ENCODE assay signal across 10 cellular contexts in the genomic region with DNA sequence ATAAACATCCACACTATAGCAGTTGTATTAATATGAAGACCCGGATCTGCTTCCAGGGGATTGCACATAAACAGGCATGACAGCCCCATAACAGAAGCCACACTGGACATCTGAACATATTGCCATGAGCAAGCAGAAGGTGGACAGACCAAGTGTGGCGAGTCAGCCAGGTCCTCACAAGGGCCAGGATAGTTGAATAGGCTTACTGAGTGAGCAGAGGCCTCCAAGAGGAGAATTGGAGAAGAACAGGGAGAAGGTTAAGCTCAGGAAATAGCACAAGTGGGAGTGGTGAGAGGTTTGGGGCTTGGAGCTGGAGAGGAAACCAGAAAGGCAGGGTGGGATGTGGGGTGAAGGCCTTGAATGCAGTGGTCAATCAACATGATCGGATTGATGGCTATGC. TPM values are rescaled to one million over a fixed set of nuclear protein-coding genes. Genes with fewer than 3 reads are reported as not detected.
DNase-seq lines count a peak whose midpoint lies in the region; ATAC-seq and TF ChIP-seq lines count a peak whose summit lies in the region.
"Had no signal": no experiment of that assay in that cellular context is flagged by ENCODE, and none has a peak within 500 bp of the region (broad histone marks: within the 10 kb centered on the region; RNA-seq: fewer than 3 reads in every experiment).

No MANE protein-coding gene starts in this region.

- H2AFZ ChIP-seq in GM23248, result no peak overlapping the region

- H3K9me3 Mint-ChIP-seq in nephron progenitor cell, result no peaks in the 10 kb centered on the region
- H3K9me3 Mint-ChIP-seq in Calu3 (ENCODE audit: low read depth, unreplicated experiment), result no peaks in the 10 kb centered on the region

- H3K27me3 Mint-ChIP-seq in nephron progenitor cell (ENCODE audit: low read depth, poor library complexity), result no peaks in the 10 kb centered on the region
- peaks cover 22% of the 10 kb centered on the region for H3K27me3 Mint-ChIP-seq in Calu3 (ENCODE audit: unreplicated experiment)

- H3K79me2 ChIP-seq in GM23248 (ENCODE audit: insufficient read depth), result no peaks in the 10 kb centered on the region

- no peaks in the 10 kb centered on the region for H3K27me3 ChIP-seq in GM23248 (replicated peaks; ENCODE audit: insufficient read depth)
- H3K27me3 ChIP-seq: adrenal gland had no signal

- TF ChIP-seq CTCF in NB4 (IDR thresholded peaks at IDR 0.05; ENCODE audit: low read depth, low read length) (no peak), nephron progenitor cell (IDR thresholded peaks at IDR 0.05) (no peak), Calu3 (IDR thresholded peaks at IDR 0.05; ENCODE audit: unreplicated experiment) (no peak)

- no TSS peak for BruUV-seq in Calu3 (replicated peaks; lab: Mats Ljungman, UMichigan)

- no peak overlapping the region for H3K4me3 Mint-ChIP-seq in nephron progenitor cell
- H3K4me3 Mint-ChIP-seq in Calu3 (ENCODE audit: low read depth, unreplicated experiment), result no peak overlapping the region

- intact Hi-C loops in Calu3 (cut with micrococcal nuclease; ENCODE audit: unreplicated experiment), result no loop called here

- in situ Hi-C loops in GM23248 (cut with MboI) (no loop called here), T47D (cut with HindIII; ENCODE audit: low pct_unique_long_range_greater_than_20kb, low sequenced_read_pairs) (no loop called here)

- no peak overlapping the region for H3K27ac ChIP-seq in GM23248
- H3K27ac ChIP-seq: adrenal gland had no signal

- H3K36me3 Mint-ChIP-seq in nephron progenitor cell (ENCODE audit: low read depth), result no peaks in the 10 kb centered on the region
- H3K36me3 Mint-ChIP-seq in Calu3 (ENCODE audit: insufficient read depth, unreplicated experiment), result peaks cover 14% of the 10 kb centered on the region

- no peaks in the 10 kb centered on the region for H3K9me3 ChIP-seq in GM23248 (ENCODE audit: low read depth)
- H3K9me3 ChIP-seq: adrenal gland had no signal

- WGBS in GM23248 (ENCODE audit: low coverage in 1 of 2, low lambda C conversion rate in 2 of 2, missing lambda C conversion rate in 2 of 2), 2 experiments, result 49 to 51% methylated on average over 3 of the region's 3 CpGs

- DNase-seq in GM23248, result peak; percentile 46
- peak; percentile 35 for DNase-seq in NB4 (ENCODE audit: low read depth)
- DNase-seq in T47D (ENCODE audit: low read depth in 1 of 2, low spot score in 1 of 2), result peak; percentile 48 to 74
- no peak for DNase-seq in nephron progenitor cell
- no peak for DNase-seq in Calu3
- DNase-seq in GOT3 (lab: John Stamatoyannopoulos, UW), result no peak
- DNase-seq: activated CD4-positive, alpha-beta T cell treated with anti-CD3 and anti-CD28 coated beads, Interleukin-2, amount 50 U/mL, for 4 hours; right cardiac atrium had no signal

- H3K4me1 Mint-ChIP-seq in nephron progenitor cell (peaks cover 12% of the 10 kb centered on the region), Calu3 (ENCODE audit: low read depth, unreplicated experiment) (no peaks in the 10 kb centered on the region)

- CTCF ChIA-PET in Calu3 (lab: Charles Lee), result no interaction called here

- H4K20me1 ChIP-seq in GM23248 (ENCODE audit: insufficient read depth), result no peaks in the 10 kb centered on the region

- H3K9ac ChIP-seq in GM23248, result no peak overlapping the region

- no peaks in the 10 kb centered on the region for H3K9me2 ChIP-seq in GM23248 (ENCODE audit: insufficient read depth)

- ATAC-seq in HG02571 (IDR thresholded peaks at IDR 0.05; ENCODE audit: unreplicated experiment), result no peak
- ATAC-seq: right cardiac atrium had no signal

- H3K4me2 ChIP-seq in GM23248 (ENCODE audit: unreplicated experiment), result no peak overlapping the region

- H3K4me3 ChIP-seq in GM23248, result no peak overlapping the region
- H3K4me3 ChIP-seq in NB4 (ENCODE audit: low read depth, low read length), result no peak overlapping the region
- H3K4me3 ChIP-seq: adrenal gland had no signal

- H3K27ac Mint-ChIP-seq in nephron progenitor cell (peak overlapping the region; percentile 26), Calu3 (ENCODE audit: unreplicated experiment) (no peak overlapping the region)

- 0 out of 2 replicates have a peak, but pooled peaks cover 3% of the 10 kb centered on the region for H3F3A ChIP-seq in GM23248 (ENCODE audit: insufficient read depth)

- H3K4me1 ChIP-seq in GM23248 (ENCODE audit: insufficient read depth), result no peaks in the 10 kb centered on the region
- H3K4me1 ChIP-seq: adrenal gland had no signal

- TF ChIP-seq POLR2A in NB4 (IDR thresholded peaks at IDR 0.05; ENCODE audit: extremely low read depth, insufficient read length), result no peak

- no peaks in the 10 kb centered on the region for H3K36me3 ChIP-seq in GM23248 (ENCODE audit: low read depth)

RNA-seq across cellular contexts. Expression of a gene that starts 10.8 kb away (rescaled TPM):
- 12.5 and 15.9 TPM in 2 replicates for total RNA-seq in GM23248 (2014; rRNA removed; shearing (Covaris generic))
- polyA plus RNA-seq in GM23248 (2016; fragmentation: Nextera tagmentation; extraction: Ambion mirVana), result 17.8 and 18.3 TPM in 2 replicates
- total RNA-seq in Calu3 (2022), result 18.1 and 20.5 TPM in 2 replicates

RNA-seq across cellular contexts. Expression of a gene that starts 31.5 kb away (rescaled TPM):
- 10.3 and 10.7 TPM in 2 replicates for total RNA-seq in GM23248 (2014; rRNA removed; shearing (Covaris generic))
- polyA plus RNA-seq in GM23248 (2016; fragmentation: Nextera tagmentation; extraction: Ambion mirVana), result 7.6 and 8.3 TPM in 2 replicates
- total RNA-seq in Calu3 (2022), result 14.9 and 16.1 TPM in 2 replicates

Comparison
In these comparisons a context has a peak if more than half of its experiments do, and no peak if none do; other contexts are left out.
1. DNase-seq: peak in GM23248 (single experiment), NB4 (single experiment) and T47D (2 of 2); none in nephron progenitor cell (single experiment), Calu3 (single experiment) and GOT3 (single experiment).